ENCODE assay signal across 20 cellular contexts in the genomic region with DNA sequence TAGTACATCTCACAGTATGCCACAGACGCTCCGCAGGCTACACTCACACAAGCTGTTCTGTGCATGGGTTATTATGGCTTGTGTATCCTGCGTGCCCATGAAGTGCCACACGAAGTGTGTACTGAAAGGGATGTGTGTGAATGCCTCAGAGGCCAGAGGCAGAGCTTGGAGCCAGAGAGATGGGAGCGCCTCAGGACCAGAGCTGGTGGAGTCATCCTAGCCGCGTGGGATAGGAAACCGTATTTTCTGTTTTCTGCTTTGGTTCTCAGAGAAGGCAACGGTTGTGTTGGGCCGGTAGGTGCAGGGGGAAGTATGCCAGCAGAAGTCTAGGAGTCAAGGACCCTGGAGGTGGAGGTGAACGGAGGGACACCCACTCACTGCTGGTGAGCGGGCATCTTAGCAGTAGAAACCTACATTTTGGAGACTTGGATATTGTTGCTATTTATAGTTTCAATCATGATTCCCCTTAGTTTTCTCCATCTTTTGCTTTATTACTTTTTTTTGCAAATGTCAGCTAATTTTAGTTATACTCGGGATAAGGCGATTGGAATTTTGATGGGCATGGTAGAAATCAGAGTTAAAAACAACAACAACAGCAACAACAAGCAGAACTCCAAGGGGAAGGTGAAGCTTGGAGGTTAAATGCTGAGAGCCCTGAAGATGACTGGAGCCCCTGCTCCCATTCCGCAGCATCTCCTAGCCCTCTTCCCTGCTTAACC.
DNase-seq lines count a peak whose midpoint lies in the region; ATAC-seq and TF ChIP-seq lines count a peak whose summit lies in the region.
"Had no signal": no experiment of that assay in that cellular context is flagged by ENCODE, and none has a peak within 500 bp of the region (broad histone marks: within the 10 kb centered on the region; RNA-seq: fewer than 3 reads in every experiment).

No MANE protein-coding gene starts in this region.

- no peak overlapping the region for H3K9ac ChIP-seq in BLaER1 treated with 17β-estradiol and CSF1 and Interleukin-3, amounts not matched to agents 10 nM and 100 nM

- H3K27me3 ChIP-seq in heart left ventricle = no peaks in the 10 kb centered on the region
- H3K27me3 ChIP-seq in BLaER1 treated with 17β-estradiol and CSF1 and Interleukin-3, amounts not matched to agents 10 nM and 100 nM = no peaks in the 10 kb centered on the region
- no peaks in the 10 kb centered on the region for H3K27me3 ChIP-seq in right cardiac atrium (ENCODE audit: control insufficient read depth, insufficient read depth)
- H3K27me3 ChIP-seq in psoas muscle (ENCODE audit: insufficient read depth in 3 of 3, low read length in 2 of 3) = no peaks in the 10 kb centered on the region
- H3K27me3 ChIP-seq: Peyer's patch, SJSA1 had no signal

- DNase-seq in heart left ventricle = no peak
- no peak for DNase-seq in Right ventricle myocardium superior
- no peak for DNase-seq in right cardiac atrium
- no peak for DNase-seq in psoas muscle
- DNase-seq in GM19240 (ENCODE audit: insufficient read length, low spot score) = no peak
- no peak for DNase-seq in NCI-H1930 (lab: John Stamatoyannopoulos, UW)
- no peak for DNase-seq in NCI-H1048 (lab: John Stamatoyannopoulos, UW)
- DNase-seq: CD4-positive, CD25-positive, alpha-beta regulatory T cell; EL; GF-D8; KG1; NCI-H1092 treated with DMSO at 0.1 percent for 48 hours; NCI-H146; NCI-H2081; NCI-H2171 treated with DMSO at 0.1 percent for 48 hours; NCI-H524 treated with DMSO at 0.1 percent for 48 hours; Peyer's patch had no signal

- no peaks in the 10 kb centered on the region for H3K36me3 ChIP-seq in heart left ventricle
- no peaks in the 10 kb centered on the region for H3K36me3 ChIP-seq in BLaER1 treated with 17β-estradiol and CSF1 and Interleukin-3, amounts not matched to agents 10 nM and 100 nM
- no peaks in the 10 kb centered on the region for H3K36me3 ChIP-seq in psoas muscle (ENCODE audit: insufficient read depth in 1 of 2, low read depth in 1 of 2)
- H3K36me3 ChIP-seq: HAP-1, Peyer's patch, SJSA1 had no signal

- H3K4me2 ChIP-seq in BLaER1 treated with 17β-estradiol and CSF1 and Interleukin-3, amounts not matched to agents 10 nM and 100 nM = peak overlapping the region in 9 of 11 experiments; percentile 40 to 86 (median 83); a peak in 16 of 22 replicates

- 0 out of 22 replicates have a peak, but pooled peaks cover 0 to 2% (median 0%) of the 10 kb centered on the region in 11 experiments for H4K20me1 ChIP-seq in BLaER1 treated with 17β-estradiol and CSF1 and Interleukin-3, amounts not matched to agents 10 nM and 100 nM

- 83 to 88% (median 86%) methylated on average over 15 of the region's 15 CpGs for WGBS in heart left ventricle, 4 donors
- WGBS in right cardiac atrium = 82% methylated on average over 15 of the region's 15 CpGs
- WGBS in psoas muscle, 3 donors = 85 to 88% (median 87%) methylated on average over 15 of the region's 15 CpGs

- no peak for TF ChIP-seq POLR2A in heart left ventricle (IDR thresholded peaks at IDR 0.05)

- H3K9me3 ChIP-seq in heart left ventricle (no peaks in the 10 kb centered on the region), right cardiac atrium (ENCODE audit: control insufficient read depth, low read length) (no peaks in the 10 kb centered on the region), psoas muscle (no peaks in the 10 kb centered on the region)
- H3K9me3 ChIP-seq in BLaER1 treated with 17β-estradiol and CSF1 and Interleukin-3, amounts not matched to agents 10 nM and 100 nM (replicated peaks in 1 of 11) = peaks cover 0 to 18% (median 13%) of the 10 kb centered on the region in 11 experiments; a peak in 15 of 22 replicates
- H3K9me3 ChIP-seq: HAP-1, Peyer's patch, SJSA1 had no signal

- H3K4me1 ChIP-seq in heart left ventricle (peaks cover 0 to 43% (median 23%) of the 10 kb centered on the region in 12 donors), right cardiac atrium (ENCODE audit: control insufficient read depth, insufficient read depth, low read length) (peaks cover 12% of the 10 kb centered on the region), psoas muscle (peaks cover 42% of the 10 kb centered on the region)
- peaks cover 16 to 50% (median 41%) of the 10 kb centered on the region in 10 experiments for H3K4me1 ChIP-seq in BLaER1 treated with 17β-estradiol and CSF1 and Interleukin-3, amounts not matched to agents 10 nM and 100 nM
- H3K4me1 ChIP-seq: SJSA1 had no signal

- H3K27ac ChIP-seq in heart left ventricle = peak overlapping the region in 10 of 12 donors; percentile 27 to 87 (median 56)
- H3K27ac ChIP-seq in BLaER1 treated with 17β-estradiol and CSF1 and Interleukin-3, amounts not matched to agents 10 nM and 100 nM = no peak overlapping the region
- H3K27ac ChIP-seq in right cardiac atrium (ENCODE audit: low read length) = peak overlapping the region; percentile 87
- peak overlapping the region; percentile 89 for H3K27ac ChIP-seq in psoas muscle
- H3K27ac ChIP-seq: Peyer's patch, SJSA1 had no signal

- TF ChIP-seq CTCF in heart left ventricle (IDR thresholded peaks at IDR 0.05) = no peak
- no peak for TF ChIP-seq CTCF in psoas muscle (IDR thresholded peaks at IDR 0.05)

- intact Hi-C loops in heart left ventricle (cut with DNase I) (no loop called here), Right ventricle myocardium superior (cut with DNase I) (no loop called here), right cardiac atrium (cut with DNase I) (loop anchor here in 1 of 4 donors (10.0 kb wide), 1 partner anchor 290 kb away; the partner anchor contains the start of gene VPS26C), psoas muscle (cut with DNase I) (loop anchor here in 1 of 2 donors (5.0 to 10.0 kb wide), 2 partner anchors 43 to 190 kb away; partner anchors contain the start of gene DYRK1A)

- ATAC-seq in heart left ventricle (no peak), Right ventricle myocardium superior (ENCODE audit: poor library complexity) (no peak), right cardiac atrium (no peak), psoas muscle (no peak)

- H3K4me3 ChIP-seq in heart left ventricle (no peak overlapping the region), right cardiac atrium (ENCODE audit: low read length) (no peak overlapping the region), psoas muscle (no peak overlapping the region)
- no peak overlapping the region for H3K4me3 ChIP-seq in BLaER1 treated with 17β-estradiol and CSF1 and Interleukin-3, amounts not matched to agents 10 nM and 100 nM
- H3K4me3 ChIP-seq: HAP-1, Peyer's patch, SJSA1 had no signal

Comparison
In these comparisons a context has a peak if more than half of its experiments do, and no peak if none do; other contexts are left out.
1. H3K27ac ChIP-seq: peak in heart left ventricle (10 of 12), right cardiac atrium (single experiment) and psoas muscle (single experiment); none in BLaER1 treated with 17β-estradiol and CSF1 and Interleukin-3, amounts not matched to agents 10 nM and 100 nM (0 of 11).